In genomic region chr19:39399684-39400465, GRCh38 we compare ENCODE assay signal across 9 cellular contexts. TPM values are rescaled to one million over a fixed set of nuclear protein-coding genes. Genes with fewer than 3 reads are reported as not detected.
DNase-seq lines count a peak whose midpoint lies in the region; ATAC-seq and TF ChIP-seq lines count a peak whose summit lies in the region.
"Had no signal": no experiment of that assay in that cellular context is flagged by ENCODE, and none has a peak within 500 bp of the region (broad histone marks: within the 10 kb centered on the region; RNA-seq: fewer than 3 reads in every experiment).

No MANE protein-coding gene starts in this region.

- CTCF ChIA-PET in Caco-2 (lab: Charles Lee): interaction anchor here (0.7 to 2.8 kb wide), 2 partner anchors 12 kb away, joined by 3 to 52 read pairs; partner anchors contain the start of gene PLEKHG2
- CTCF ChIA-PET in RWPE1 (lab: Yijun Ruan, JAX): interaction anchor here (0.5 kb wide), 1 partner anchor 414 kb away, joined by 3 read pairs; no protein-coding TSS in a partner anchor

- DNase-seq in Caco-2 (no peak), RWPE1 (ENCODE audit: low spot score) (no peak), epithelial cell of prostate (ENCODE audit: low read depth, low spot score) (no peak), sigmoid colon (no peak), GDM1 (lab: John Stamatoyannopoulos, UW) (no peak), NCI-H524 treated with DMSO at 0.1 percent for 48 hours (lab: John Stamatoyannopoulos, UW) (no peak)
- DNase-seq: NCI-H446 treated with DMSO at 0.1 percent for 48 hours had no signal

- no TSS peak for BruUV-seq in Caco-2 (replicated peaks; lab: Mats Ljungman, UMichigan)

- H3K27ac Mint-ChIP-seq in Caco-2 (ENCODE audit: unreplicated experiment): peak overlapping the region; percentile 84

- peak overlapping the region; percentile 100 for H3K27ac ChIP-seq in RWPE1
- H3K27ac ChIP-seq in epithelial cell of prostate: peak overlapping the region; percentile 99
- peak overlapping the region; percentile 91 to 100 (median 100) for H3K27ac ChIP-seq in sigmoid colon

- H3K4me1 ChIP-seq in Caco-2 (peaks cover 59% of the 10 kb centered on the region), sigmoid colon (peaks cover 0 to 56% (median 51%) of the 10 kb centered on the region in 4 donors)

- H3K9me3 ChIP-seq in Caco-2: no peaks in the 10 kb centered on the region
- H3K9me3 ChIP-seq in sigmoid colon: no peaks in the 10 kb centered on the region

- H3K4me1 Mint-ChIP-seq in Caco-2 (ENCODE audit: low read depth, unreplicated experiment): peaks cover 34% of the 10 kb centered on the region

- intact Hi-C loops in Caco-2 (cut with micrococcal nuclease; ENCODE audit: unreplicated experiment): loop anchor here (5.0 kb wide), 1 partner anchor 273 kb away; the partner anchor contains the start of gene PAK4
- intact Hi-C loops in sigmoid colon (cut with DNase I): loop anchor here (5.0 to 10.0 kb wide), 3 partner anchors 132 to 1315 kb away; partner anchors contain the start of genes COQ8B, EID2B and ITPKC

- POLR2A ChIA-PET in Caco-2 (lab: Charles Lee) (interaction anchor here (0.5 to 2.8 kb wide), 5 partner anchors 9 to 1832 kb away, joined by 3 to 33 read pairs (median 5); partner anchors contain the start of genes MED29, PAF1 and RPS16), RWPE1 (lab: Yijun Ruan, JAX; ENCODE audit: low non-redundant PET) (no interaction called here)

- TF ChIP-seq POLR2A in sigmoid colon (IDR thresholded peaks at IDR 0.05): no peak

- H3K36me3 Mint-ChIP-seq in Caco-2 (ENCODE audit: insufficient read depth, unreplicated experiment): peaks cover 64% of the 10 kb centered on the region

- no peak for TF ChIP-seq EP300 in sigmoid colon (IDR thresholded peaks at IDR 0.05)

- TF ChIP-seq CTCF in Caco-2 (IDR thresholded peaks at IDR 0.05; ENCODE audit: insufficient read depth in 1 of 2, low read depth in 1 of 2, low read length in 1 of 2, severe bottlenecking in 1 of 2, unreplicated experiment in 1 of 2): no peak
- no peak for TF ChIP-seq CTCF in RWPE1 (conservative IDR thresholded peaks at IDR 0.05; ENCODE audit: low read depth)
- TF ChIP-seq CTCF in sigmoid colon (IDR thresholded peaks at IDR 0.05): no peak

- ATAC-seq in HG02588 (IDR thresholded peaks at IDR 0.05; ENCODE audit: unreplicated experiment): no peak
- ATAC-seq in GM21737 (IDR thresholded peaks at IDR 0.05; ENCODE audit: unreplicated experiment): no peak

- WGBS in sigmoid colon, 2 donors: 89 to 95% methylated on average over 8 of the region's 8 CpGs

- H3K4me3 ChIP-seq in Caco-2 (ENCODE audit: low read depth, low read length) (no peak overlapping the region), sigmoid colon (no peak overlapping the region)

- H3K27me3 ChIP-seq in Caco-2 (replicated peaks; ENCODE audit: control insufficient read depth, insufficient read depth, low read length): no peaks in the 10 kb centered on the region
- H3K27me3 ChIP-seq in sigmoid colon: no peaks in the 10 kb centered on the region

- no peaks in the 10 kb centered on the region for H3K27me3 Mint-ChIP-seq in Caco-2 (ENCODE audit: insufficient read depth, unreplicated experiment)

- H3K9me3 Mint-ChIP-seq in Caco-2 (ENCODE audit: unreplicated experiment): no peaks in the 10 kb centered on the region

- H3K36me3 ChIP-seq in Caco-2 (ENCODE audit: control insufficient read depth, insufficient read depth, low read length): no peaks in the 10 kb centered on the region
- H3K36me3 ChIP-seq in sigmoid colon: peaks cover 3 to 25% (median 9%) of the 10 kb centered on the region in 4 donors

- H3K4me3 Mint-ChIP-seq in Caco-2 (ENCODE audit: unreplicated experiment): peak overlapping the region; percentile 49

RNA-seq across cellular contexts. Expression of gene ZFP36, which starts 6.8 kb away (rescaled TPM):
- total RNA-seq in Caco-2 (2022) (25.8 and 29.7 TPM in 2 replicates), sigmoid colon (100 to 1,000 TPM in 3 of 4 donors, 10 to 100 TPM in 1; 78.1 to 320 (median 190) TPM)
- 100 to 1,000 TPM; 112 to 298 (median 228) TPM for polyA plus RNA-seq in sigmoid colon

RNA-seq across cellular contexts. Expression of gene MED29, which starts 8.7 kb away (rescaled TPM):
- total RNA-seq in Caco-2 (2022): 50.3 and 50.8 TPM in 2 replicates
- 10 to 100 TPM; 25.2 to 44.6 (median 33.7) TPM for total RNA-seq in sigmoid colon
- 10 to 100 TPM; 22.8 to 33.5 (median 31.0) TPM for polyA plus RNA-seq in sigmoid colon

RNA-seq across cellular contexts. Expression of gene PAF1, which starts 9.0 kb away (rescaled TPM):
- 57.9 and 59.0 TPM in 2 replicates for total RNA-seq in Caco-2 (2022)
- 10 to 100 TPM; 37.5 to 51.8 (median 43.5) TPM for total RNA-seq in sigmoid colon
- polyA plus RNA-seq in sigmoid colon: 10 to 100 TPM; 28.2 to 40.5 (median 37.2) TPM

RNA-seq across cellular contexts. Expression of gene PLEKHG2, which starts 12.6 kb away (rescaled TPM):
- total RNA-seq in Caco-2 (2022): 49.8 and 64.1 TPM in 2 replicates
- 10 to 100 TPM in 3 of 4 donors, 1 to 10 TPM in 1; 8.2 to 28.8 (median 12.5) TPM for total RNA-seq in sigmoid colon
- 10 to 100 TPM in 1 of 3 donors, under 1 TPM in 2; 0.60 to 14.9 (median 0.69) TPM for polyA plus RNA-seq in sigmoid colon

RNA-seq across cellular contexts. Expression of gene RPS16, which starts 35.9 kb away (rescaled TPM):
- total RNA-seq in Caco-2 (2022): 2,801 and 3,019 TPM in 2 replicates
- 1,000 to 10,000 TPM; 1,648 to 4,043 (median 3,423) TPM for total RNA-seq in sigmoid colon
- polyA plus RNA-seq in sigmoid colon: 1,000 to 10,000 TPM; 2,119 to 4,564 (median 2,918) TPM
